In the genomic region with DNA sequence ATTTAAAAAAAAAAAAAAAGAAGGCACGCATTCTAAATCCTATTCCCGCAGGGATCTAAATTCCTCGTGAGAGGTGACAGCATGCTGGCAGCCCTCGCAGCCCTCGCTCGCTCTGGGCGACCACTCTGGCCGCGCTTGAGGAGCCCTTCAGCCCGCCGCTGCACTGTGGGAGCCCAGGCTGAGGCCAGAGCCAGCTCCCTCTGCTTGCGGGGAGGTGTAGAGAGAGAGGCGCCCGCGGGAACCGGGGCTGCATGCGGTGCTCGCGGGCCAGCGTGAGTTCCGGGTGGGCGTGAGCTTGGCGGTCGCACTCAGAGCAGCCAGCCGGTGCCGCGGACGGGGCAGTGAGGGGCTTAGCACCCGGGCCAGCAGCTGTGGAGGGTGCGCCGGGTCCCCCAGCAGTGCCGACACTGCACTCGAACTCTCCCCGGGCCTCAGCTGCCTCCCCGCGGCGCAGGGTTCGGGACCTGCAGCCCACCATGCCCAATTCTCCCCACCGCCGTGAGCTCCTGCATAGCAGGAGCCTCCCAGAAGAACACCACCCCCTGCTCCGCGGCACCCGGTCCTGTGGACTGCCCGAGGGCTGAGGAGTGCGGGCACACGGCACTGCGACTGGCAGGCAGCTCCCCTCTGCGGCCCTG, we compare ENCODE assay signal across 29 cellular contexts.
A peak's percentile ranks its signal among the peaks of the same experiment; 100 is the strongest.
DNase-seq lines count a peak whose midpoint lies in the region; ATAC-seq, FAIRE-seq and TF ChIP-seq lines count a peak whose summit lies in the region.
"Had no signal": no experiment of that assay in that cellular context is flagged by ENCODE, and none has a peak within 500 bp of the region (broad histone marks: within the 10 kb centered on the region; RNA-seq: fewer than 3 reads in every experiment).

No MANE protein-coding gene starts in this region.

- H4K20me1 ChIP-seq in SK-N-SH (ENCODE audit: insufficient read depth): no peaks in the 10 kb centered on the region

- no peak overlapping the region for H2AFZ ChIP-seq in SK-N-SH (ENCODE audit: low read depth)

- CTCF ChIA-PET in SK-N-SH (lab: Yijun Ruan, JAX): interaction anchor here (1.1 to 2.3 kb wide), 2 partner anchors 164 to 713 kb away, joined by 3 to 6 read pairs; no protein-coding TSS in a partner anchor

- H3K27ac ChIP-seq in SK-N-SH (ENCODE audit: low read depth in 2 of 2, low read length in 1 of 2): no peak overlapping the region
- H3K27ac ChIP-seq in kidney (ENCODE audit: low read depth in 2 of 2, low read length in 2 of 2): no peak overlapping the region
- no peak overlapping the region for H3K27ac ChIP-seq in upper lobe of left lung
- H3K27ac ChIP-seq: 22Rv1 had no signal

- TF ChIP-seq RAD21 in SK-N-SH (IDR thresholded peaks at IDR 0.05; ENCODE audit: low read length): no peak

- no peaks in the 10 kb centered on the region for H3F3A ChIP-seq in SK-N-SH (replicated peaks; ENCODE audit: insufficient read depth)

- peak; percentile 32 for DNase-seq in Right ventricle myocardium superior
- DNase-seq in left cardiac atrium: no peak
- DNase-seq in SK-N-SH: peak; percentile 14
- DNase-seq in kidney: peak; percentile 68
- peak in 1 of 2 donors; percentile 78 for DNase-seq in upper lobe of left lung
- no peak for DNase-seq in NCI-H2171 (lab: John Stamatoyannopoulos, UW)
- DNase-seq in NCI-H2107 treated with DMSO at 0.1 percent for 48 hours (lab: John Stamatoyannopoulos, UW; ENCODE audit: unreplicated experiment): no peak
- DNase-seq in germinal center (ENCODE audit: low spot score): no peak
- DNase-seq: BE2C; CD8-positive, alpha-beta memory T cell; DMS 273 treated with DMSO at 0.1 percent for 48 hours; DMS79; EL; GF-D8; Kasumi-1; NCI-H1092 treated with DMSO at 0.1 percent for 48 hours; NCI-H1436 treated with DMSO at 0.1 percent for 48 hours; NCI-H187 treated with DMSO at 0.1 percent for 48 hours; NCI-H446; NCI-H524 treated with DMSO at 0.1 percent for 48 hours; NCI-H774; NK-92 treated with Interleukin-12 subunit alpha and Interleukin-12 subunit beta, amount 100 ng/mL, for 24 hours; PC-3; SHP77 had no signal

- H3K4me2 ChIP-seq in SK-N-SH: no peak overlapping the region

- FAIRE-seq in kidney (lab: Jason Lieb, UNC): no peak
- FAIRE-seq: GM12891, H1, HepG2 had no signal

- WGBS in SK-N-SH (ENCODE audit: low lambda C conversion rate): 40% methylated on average over 1 of the region's 48 CpGs
- 93 to 97% methylated on average over 7 to 37 of the region's 48 CpGs for WGBS in upper lobe of left lung, 2 donors

- TF ChIP-seq EP300 in SK-N-SH (IDR thresholded peaks at IDR 0.05; ENCODE audit: borderline replicate concordance in 1 of 2, low read depth in 1 of 2, low read length in 1 of 2): no peak
- TF ChIP-seq EP300 in upper lobe of left lung (IDR thresholded peaks at IDR 0.05): no peak

- ATAC-seq in Right ventricle myocardium superior (ENCODE audit: poor library complexity) (no peak), left cardiac atrium (no peak), upper lobe of left lung (ENCODE audit: low FRiP score in 2 of 2) (peak; percentile 29 to 49)
- ATAC-seq: HCT116, HepG2, PC-3 had no signal

- TF ChIP-seq CTCF in SK-N-SH (IDR thresholded peaks at IDR 0.05) (no peak), kidney (IDR thresholded peaks at IDR 0.05; ENCODE audit: borderline replicate concordance, extremely low read depth, insufficient read depth) (no peak), upper lobe of left lung (IDR thresholded peaks at IDR 0.05) (no peak)

- H3K4me1 ChIP-seq in SK-N-SH (ENCODE audit: control insufficient read depth in 1 of 2, insufficient read depth in 2 of 2, low read depth in 1 of 2, low read length in 1 of 2) (no peaks in the 10 kb centered on the region; a peak in 1 of 4 replicates), kidney (ENCODE audit: control insufficient read depth in 1 of 2, insufficient read depth in 1 of 2, low read depth in 1 of 2, low read length in 2 of 2) (no peaks in the 10 kb centered on the region), upper lobe of left lung (no peaks in the 10 kb centered on the region)
- H3K4me1 ChIP-seq: BE2C had no signal

- POLR2A ChIA-PET in SK-N-SH (lab: Yijun Ruan, JAX): no interaction called here

- intact Hi-C loops in Right ventricle myocardium superior (cut with DNase I) (no loop called here), left cardiac atrium (cut with DNase I) (no loop called here), kidney (cut with DNase I) (no loop called here)

- H3K4me3 ChIP-seq in SK-N-SH (ENCODE audit: low read depth in 2 of 2, low read length in 1 of 2) (peak overlapping the region in 1 of 2 experiments; percentile 12; a peak in 1 of 4 replicates), kidney (ENCODE audit: low read length in 2 of 2) (no peak overlapping the region), upper lobe of left lung (no peak overlapping the region)

- H3K36me3 ChIP-seq in SK-N-SH (replicated peaks in 1 of 2; ENCODE audit: control insufficient read depth in 1 of 2, insufficient read depth in 2 of 2, low read length in 1 of 2) (no peaks in the 10 kb centered on the region), kidney (ENCODE audit: control insufficient read depth in 1 of 2, insufficient read depth in 2 of 2, low read length in 2 of 2) (no peaks in the 10 kb centered on the region), upper lobe of left lung (no peaks in the 10 kb centered on the region)
- H3K36me3 ChIP-seq: BE2C had no signal

- no peak for TF ChIP-seq POLR2A in upper lobe of left lung (IDR thresholded peaks at IDR 0.05)

- no peaks in the 10 kb centered on the region for H3K9me3 ChIP-seq in SK-N-SH
- no peaks in the 10 kb centered on the region for H3K9me3 ChIP-seq in kidney (ENCODE audit: control insufficient read depth in 1 of 2, low read length in 2 of 2)
- no peaks in the 10 kb centered on the region for H3K9me3 ChIP-seq in upper lobe of left lung
- H3K9me3 ChIP-seq: BE2C had no signal

- peaks cover 20% of the 10 kb centered on the region; the same call in 1 of the 2 replicates for H3K27me3 ChIP-seq in SK-N-SH (ENCODE audit: insufficient read depth)
- no peaks in the 10 kb centered on the region for H3K27me3 ChIP-seq in upper lobe of left lung
- H3K27me3 ChIP-seq: BE2C had no signal

- H3K9me2 ChIP-seq in SK-N-SH: no peaks in the 10 kb centered on the region

- no peaks in the 10 kb centered on the region for H3K79me2 ChIP-seq in SK-N-SH (ENCODE audit: insufficient read depth)

- no peak overlapping the region for H3K9ac ChIP-seq in SK-N-SH
- H3K9ac ChIP-seq in kidney (ENCODE audit: low read length in 2 of 2): no peak overlapping the region

TF ChIP-seq in SK-N-SH, 30 proteins besides CTCF, POLR2A, EP300 and RAD21:
- TF ChIP-seq ELF1 (IDR thresholded peaks at IDR 0.05) (no peak), SIN3A (IDR thresholded peaks at IDR 0.05; ENCODE audit: borderline replicate concordance, low read depth, low read length) (no peak), RCOR1 (IDR thresholded peaks at IDR 0.05; ENCODE audit: low read length) (no peak), POLR2AphosphoS5 (IDR thresholded peaks at IDR 0.05; ENCODE audit: low read depth, low read length) (no peak), RFX5 (IDR thresholded peaks at IDR 0.05; ENCODE audit: low read length) (no peak), EZH2phosphoT487 (IDR thresholded peaks at IDR 0.05; ENCODE audit: borderline replicate concordance, low read depth) (no peak), NRF1 (IDR thresholded peaks at IDR 0.05; ENCODE audit: low read depth, low read length) (no peak), TEAD4 (IDR thresholded peaks at IDR 0.05; ENCODE audit: borderline replicate concordance, insufficient read depth) (no peak), SMC3 (IDR thresholded peaks at IDR 0.05; ENCODE audit: low read depth, low read length) (no peak), YY1 (IDR thresholded peaks at IDR 0.05; ENCODE audit: low read depth) (no peak)
- TF ChIP-seq, protein P1, sequence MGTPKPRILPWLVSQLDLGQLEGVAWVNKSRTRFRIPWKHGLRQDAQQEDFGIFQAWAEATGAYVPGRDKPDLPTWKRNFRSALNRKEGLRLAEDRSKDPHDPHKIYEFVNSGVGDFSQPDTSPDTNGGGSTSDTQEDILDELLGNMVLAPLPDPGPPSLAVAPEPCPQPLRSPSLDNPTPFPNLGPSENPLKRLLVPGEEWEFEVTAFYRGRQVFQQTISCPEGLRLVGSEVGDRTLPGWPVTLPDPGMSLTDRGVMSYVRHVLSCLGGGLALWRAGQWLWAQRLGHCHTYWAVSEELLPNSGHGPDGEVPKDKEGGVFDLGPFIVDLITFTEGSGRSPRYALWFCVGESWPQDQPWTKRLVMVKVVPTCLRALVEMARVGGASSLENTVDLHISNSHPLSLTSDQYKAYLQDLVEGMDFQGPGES (IDR thresholded peaks at IDR 0.05; ENCODE audit: low read depth, low read length): no peak
- TF ChIP-seq, protein P2, sequence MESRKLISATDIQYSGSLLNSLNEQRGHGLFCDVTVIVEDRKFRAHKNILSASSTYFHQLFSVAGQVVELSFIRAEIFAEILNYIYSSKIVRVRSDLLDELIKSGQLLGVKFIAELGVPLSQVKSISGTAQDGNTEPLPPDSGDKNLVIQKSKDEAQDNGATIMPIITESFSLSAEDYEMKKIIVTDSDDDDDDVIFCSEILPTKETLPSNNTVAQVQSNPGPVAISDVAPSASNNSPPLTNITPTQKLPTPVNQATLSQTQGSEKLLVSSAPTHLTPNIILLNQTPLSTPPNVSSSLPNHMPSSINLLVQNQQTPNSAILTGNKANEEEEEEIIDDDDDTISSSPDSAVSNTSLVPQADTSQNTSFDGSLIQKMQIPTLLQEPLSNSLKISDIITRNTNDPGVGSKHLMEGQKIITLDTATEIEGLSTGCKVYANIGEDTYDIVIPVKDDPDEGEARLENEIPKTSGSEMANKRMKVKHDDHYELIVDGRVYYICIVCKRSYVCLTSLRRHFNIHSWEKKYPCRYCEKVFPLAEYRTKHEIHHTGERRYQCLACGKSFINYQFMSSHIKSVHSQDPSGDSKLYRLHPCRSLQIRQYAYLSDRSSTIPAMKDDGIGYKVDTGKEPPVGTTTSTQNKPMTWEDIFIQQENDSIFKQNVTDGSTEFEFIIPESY (IDR thresholded peaks at IDR 0.05; ENCODE audit: borderline replicate concordance, low read depth): no peak
- TF ChIP-seq, protein P3, sequence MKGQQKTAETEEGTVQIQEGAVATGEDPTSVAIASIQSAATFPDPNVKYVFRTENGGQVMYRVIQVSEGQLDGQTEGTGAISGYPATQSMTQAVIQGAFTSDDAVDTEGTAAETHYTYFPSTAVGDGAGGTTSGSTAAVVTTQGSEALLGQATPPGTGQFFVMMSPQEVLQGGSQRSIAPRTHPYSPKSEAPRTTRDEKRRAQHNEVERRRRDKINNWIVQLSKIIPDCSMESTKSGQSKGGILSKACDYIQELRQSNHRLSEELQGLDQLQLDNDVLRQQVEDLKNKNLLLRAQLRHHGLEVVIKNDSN (IDR thresholded peaks at IDR 0.05; ENCODE audit: borderline replicate concordance, low read depth): no peak
- TF ChIP-seq, protein P4, sequence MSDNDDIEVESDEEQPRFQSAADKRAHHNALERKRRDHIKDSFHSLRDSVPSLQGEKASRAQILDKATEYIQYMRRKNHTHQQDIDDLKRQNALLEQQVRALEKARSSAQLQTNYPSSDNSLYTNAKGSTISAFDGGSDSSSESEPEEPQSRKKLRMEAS (IDR thresholded peaks at IDR 0.05; ENCODE audit: low read depth): no peak

Comparison
In these comparisons a context has a peak if more than half of its experiments do, and no peak if none do; other contexts are left out.
1. DNase-seq: peak in Right ventricle myocardium superior (single experiment), SK-N-SH (single experiment) and kidney (single experiment); none in left cardiac atrium (single experiment), NCI-H2171 (single experiment), NCI-H2107 treated with DMSO at 0.1 percent for 48 hours (single experiment) and germinal center (single experiment).
2. ATAC-seq: peak in upper lobe of left lung (2 of 2); none in Right ventricle myocardium superior (single experiment) and left cardiac atrium (0 of 2).